Comparison of ENCODE assay signal across 26 cellular contexts in the genomic region with DNA sequence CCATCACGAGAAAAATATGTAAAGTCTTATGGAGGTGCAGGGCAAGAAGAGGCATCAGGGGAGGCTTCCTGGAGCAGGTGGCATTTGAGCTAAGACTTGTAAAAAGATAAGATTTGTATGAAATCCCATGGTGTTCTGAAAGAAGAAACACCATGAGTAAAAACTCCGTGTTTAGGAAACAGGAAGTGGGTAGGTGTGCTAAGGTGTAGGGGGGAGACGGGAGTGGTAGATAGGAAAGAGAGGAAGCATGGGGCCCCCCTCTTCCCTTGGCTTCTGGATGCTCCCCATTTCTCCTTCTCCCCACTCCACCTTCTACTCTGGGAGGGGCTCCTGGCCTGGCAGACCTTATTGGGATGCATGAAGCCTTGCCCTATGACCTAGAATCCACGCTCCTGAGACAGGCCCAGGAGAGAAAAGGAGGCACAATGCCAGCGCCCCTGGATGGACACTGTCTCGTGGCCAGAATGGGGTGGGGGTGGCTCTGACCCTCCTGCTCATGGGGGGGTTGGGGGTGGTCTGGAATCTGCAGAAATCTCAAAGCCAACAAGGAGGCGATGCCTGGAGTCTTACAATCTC.
"Had no signal": no experiment of that assay in that cellular context is flagged by ENCODE, and none has a peak within 500 bp of the region (broad histone marks: within the 10 kb centered on the region; RNA-seq: fewer than 3 reads in every experiment).

No MANE protein-coding gene starts in this region.

- H3K36me3 Mint-ChIP-seq: natural killer cell treated with Interleukin-12 subunit alpha and Interleukin-12 subunit beta and Interleukin-15 and Interleukin-18, amount 100 ng/mL, for 72 hours had no signal

- H3K4me1 ChIP-seq: foreskin keratinocyte had no signal

- DNase-seq: activated CD4-positive, alpha-beta T cell treated with anti-CD3 and anti-CD28 coated beads for 36 hours; activated CD4-positive, CD25-positive, alpha-beta regulatory T cell; activated CD8-positive, alpha-beta memory T cell treated with anti-CD3 and anti-CD28 coated beads, Interleukin-2, amount 50 U/mL, for 48 hours; activated gamma-delta T cell treated with Interleukin-2 at 50 U/mL for 16 hours; activated T-cell treated with anti-CD3 and anti-CD28 coated beads, Interleukin-2, amount 50 U/mL, for 24 hours; cortex of kidney; foreskin keratinocyte; heart right ventricle; left lung; lower lobe of right lung; mesendoderm; mucosa of descending colon; right lobe of liver; stimulated activated CD4-positive, alpha-beta T cell treated with anti-CD3 and anti-CD28 coated beads, Interleukin-2, amount 100 ng/mL, for 48 hours; stimulated activated naive CD8-positive, alpha-beta T cell treated with anti-CD3 and anti-CD28 coated beads, Interleukin-15, Interleukin-2, amounts not matched to agents 100 U/mL and 50 U/mL, for 24 hours; testis; transverse colon had no signal

- H3K36me3 ChIP-seq: adrenal gland, ascending aorta, cardiac muscle cell, heart right ventricle, left lung, lower lobe of right lung, right lobe of liver, transverse colon had no signal

- H3K27me3 ChIP-seq: adrenal gland, ascending aorta, cardiac muscle cell, foreskin keratinocyte, left lung, right lobe of liver, testis, transverse colon had no signal

- H3K27me3 Mint-ChIP-seq: activated CD4-positive, alpha-beta T cell treated with anti-CD3 and anti-CD28 coated beads for 36 hours; natural killer cell treated with Interleukin-12 subunit alpha and Interleukin-12 subunit beta and Interleukin-15 and Interleukin-18, amount 100 ng/mL, for 72 hours; progenitor cell of endocrine pancreas had no signal

- H3K9me3 Mint-ChIP-seq: natural killer cell treated with Interleukin-12 subunit alpha and Interleukin-12 subunit beta and Interleukin-15 and Interleukin-18, amount 100 ng/mL, for 72 hours had no signal

- ATAC-seq: activated CD4-positive, alpha-beta T cell treated with anti-CD3 and anti-CD28 coated beads for 36 hours; activated naive CD4-positive, alpha-beta T cell treated with anti-CD3 and anti-CD28 coated beads, Interleukin-2, amount 50 U/mL, for 72 hours; esophagus mucosa; foreskin keratinocyte; heart right ventricle; left lung; lower lobe of right lung; mucosa of descending colon; natural killer cell treated with Interleukin-12 subunit alpha and Interleukin-12 subunit beta and Interleukin-15 and Interleukin-18, amount 100 ng/mL, for 72 hours; right lobe of liver; stimulated activated naive CD8-positive, alpha-beta T cell treated with anti-CD3 and anti-CD28 coated beads, Interleukin-15, Interleukin-2, amounts not matched to agents 100 U/mL and 50 U/mL, for 24 hours had no signal

- FAIRE-seq: urothelium cell line had no signal

- H3K4me3 ChIP-seq: adrenal gland, ascending aorta, cardiac muscle cell, heart right ventricle, left lung, lower lobe of right lung, mucosa of descending colon, right lobe of liver, testis, transverse colon had no signal

- H3K9me3 ChIP-seq: adrenal gland, ascending aorta, left lung, lower lobe of right lung, mucosa of descending colon, right lobe of liver, testis, transverse colon had no signal

- H3K27ac Mint-ChIP-seq: activated CD4-positive, alpha-beta T cell treated with anti-CD3 and anti-CD28 coated beads for 36 hours; activated T-cell treated with anti-CD3 and anti-CD28 coated beads, Interleukin-2, amount 50 U/mL, for 24 hours; brain; natural killer cell treated with Interleukin-12 subunit alpha and Interleukin-12 subunit beta and Interleukin-15 and Interleukin-18, amount 100 ng/mL, for 72 hours; progenitor cell of endocrine pancreas had no signal

- H3K27ac ChIP-seq: adrenal gland, ascending aorta, cardiac muscle cell, foreskin keratinocyte, heart right ventricle, left lung, lower lobe of right lung, right lobe of liver, testis, transverse colon had no signal

- H3K4me3 Mint-ChIP-seq: activated CD4-positive, alpha-beta T cell treated with anti-CD3 and anti-CD28 coated beads for 36 hours; activated T-cell treated with anti-CD3 and anti-CD28 coated beads, Interleukin-2, amount 50 U/mL, for 24 hours had no signal
